7 cellular contexts compared by ENCODE assay signal in the genomic region with DNA sequence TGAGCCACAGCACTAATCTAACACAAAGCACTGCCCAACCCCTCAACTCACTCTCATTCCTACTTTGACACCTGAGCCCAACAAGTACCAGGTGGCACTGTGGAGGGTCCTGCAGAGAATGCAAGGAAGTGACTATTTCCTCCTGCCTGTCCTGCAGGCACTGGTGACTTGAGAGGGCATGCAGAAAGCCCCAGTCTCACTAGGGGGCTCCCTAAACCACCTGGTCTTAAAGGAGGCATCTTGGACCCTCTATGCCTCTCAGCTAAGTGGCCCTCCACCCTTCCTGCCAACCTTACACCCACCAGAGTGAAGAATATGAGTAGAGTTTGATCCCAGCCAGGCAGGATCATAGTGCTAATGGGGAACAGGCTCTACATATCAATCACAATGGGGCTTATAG. TPM values are rescaled to one million over a fixed set of nuclear protein-coding genes. Genes with fewer than 3 reads are reported as not detected.
DNase-seq lines count a peak whose midpoint lies in the region; ATAC-seq and TF ChIP-seq lines count a peak whose summit lies in the region.
"Had no signal": no experiment of that assay in that cellular context is flagged by ENCODE, and none has a peak within 500 bp of the region (broad histone marks: within the 10 kb centered on the region; RNA-seq: fewer than 3 reads in every experiment).

No MANE protein-coding gene starts in this region.

- H3K4me1 ChIP-seq in BLaER1 (peaks cover 37% of the 10 kb centered on the region), transverse colon (peaks cover 0 to 4% (median 1%) of the 10 kb centered on the region in 4 donors), thyroid gland (peaks cover 6 to 15% of the 10 kb centered on the region in 2 donors)

- no peak for ATAC-seq in GM21737 (IDR thresholded peaks at IDR 0.05; ENCODE audit: unreplicated experiment)

- peak overlapping the region; percentile 79 for H3K27ac ChIP-seq in BLaER1
- H3K27ac ChIP-seq in transverse colon: no peak overlapping the region
- H3K27ac ChIP-seq in thyroid gland: no peak overlapping the region

- H3K9me3 ChIP-seq in BLaER1 (no peaks in the 10 kb centered on the region), transverse colon (no peaks in the 10 kb centered on the region), thyroid gland (no peaks in the 10 kb centered on the region)

- H3K4me2 ChIP-seq in BLaER1: peak overlapping the region; percentile 69

- H3K4me3 ChIP-seq in BLaER1 (0 out of 2 replicates have a peak overlapping the region, but pooled peaks have one; percentile 2), transverse colon (no peak overlapping the region), thyroid gland (replicated peaks in 1 of 3) (no peak overlapping the region)
- H3K4me3 ChIP-seq in Jurkat, Clone E6-1 (ENCODE audit: low read length): no peak overlapping the region

- TF ChIP-seq EP300 in transverse colon (IDR thresholded peaks at IDR 0.05; ENCODE audit: low read depth): no peak

- TF ChIP-seq POLR2A in transverse colon (IDR thresholded peaks at IDR 0.05): no peak
- no peak for TF ChIP-seq POLR2A in thyroid gland (IDR thresholded peaks at IDR 0.05)

- peak overlapping the region; percentile 71; the same call in 1 of the 2 replicates for H3K9ac ChIP-seq in BLaER1

- H3K36me3 ChIP-seq in BLaER1: peaks cover 75% of the 10 kb centered on the region
- no peaks in the 10 kb centered on the region for H3K36me3 ChIP-seq in transverse colon
- no peaks in the 10 kb centered on the region for H3K36me3 ChIP-seq in thyroid gland

- in situ Hi-C loops in transverse colon (cut with MboI; ENCODE audit: low pct_ligation_motif_present in 1 of 4, low pct_unique_long_range_greater_than_20kb in 1 of 4, low sequenced_read_pairs in 3 of 4): loop anchor here in 1 of 4 donors (10.0 kb wide), 1 partner anchor 136 kb away; no protein-coding TSS in a partner anchor

- H3K27me3 ChIP-seq in BLaER1 (no peaks in the 10 kb centered on the region; the same call in 1 of the 2 replicates), transverse colon (no peaks in the 10 kb centered on the region), thyroid gland (no peaks in the 10 kb centered on the region)

- peak; percentile 43 for DNase-seq in Jurkat, Clone E6-1 (ENCODE audit: low read depth, low spot score)
- peak; percentile 73 for DNase-seq in dermis blood vessel endothelial cell
- DNase-seq in transverse colon: no peak
- DNase-seq in thyroid gland: no peak
- DNase-seq: effector CD8-positive, alpha-beta T cell had no signal

- intact Hi-C loops in transverse colon (cut with DNase I; ENCODE audit: low total_unique reads): loop anchor here (10.0 kb wide), 1 partner anchor 136 kb away; no protein-coding TSS in a partner anchor
- intact Hi-C loops in thyroid gland (cut with DNase I): loop anchor here (5.0 kb wide), 1 partner anchor 134 kb away; no protein-coding TSS in a partner anchor

- TF ChIP-seq CTCF in transverse colon (IDR thresholded peaks at IDR 0.05) (peak in 1 of 5 experiments; percentile 15), thyroid gland (IDR thresholded peaks at IDR 0.05) (peak in 1 of 6 experiments; percentile 7)

- H4K20me1 ChIP-seq in BLaER1: no peaks in the 10 kb centered on the region

RNA-seq across cellular contexts. Expression of a gene that starts 15.2 kb away (rescaled TPM):
- 38.4 TPM for polyA plus RNA-seq in Jurkat, Clone E6-1 (2012; ENCODE audit: insufficient read depth, insufficient read length)
- total RNA-seq in dermis blood vessel endothelial cell (2.0 and 3.9 TPM in 2 replicates), transverse colon (1 to 10 TPM; 1.2 to 1.7 (median 1.6) TPM), thyroid gland (1 to 10 TPM in 3 of 4 donors, under 1 TPM in 1; 0.73 to 7.0 (median 3.3) TPM)

RNA-seq across cellular contexts. Expression of a gene that starts 27.4 kb away (rescaled TPM):
- 3.9 TPM for polyA plus RNA-seq in Jurkat, Clone E6-1 (2012; ENCODE audit: insufficient read depth, insufficient read length)
- total RNA-seq in dermis blood vessel endothelial cell (44.2 and 58.5 TPM in 2 replicates), transverse colon (100 to 1,000 TPM in 1 of 4 donors, 10 to 100 TPM in 3; 77.5 to 112 (median 94.0) TPM), thyroid gland (10 to 100 TPM; 50.1 to 87.5 (median 69.3) TPM)

RNA-seq across cellular contexts. Expression of a gene that starts 28.6 kb away (rescaled TPM):
- polyA plus RNA-seq in Jurkat, Clone E6-1 (2012; ENCODE audit: insufficient read depth, insufficient read length): 25.5 TPM
- total RNA-seq in dermis blood vessel endothelial cell (not detected in 2 replicates), transverse colon (under 1 TPM in 1 of 4 donors, not detected in 3; 0.14 TPM), thyroid gland (not detected)

RNA-seq across cellular contexts. Expression of a gene that starts 38.1 kb away (rescaled TPM):
- polyA plus RNA-seq in Jurkat, Clone E6-1 (2012; ENCODE audit: insufficient read depth, insufficient read length): 3.4 TPM
- 14.0 and 28.8 TPM in 2 replicates for total RNA-seq in dermis blood vessel endothelial cell
- 1 to 10 TPM in 2 of 4 donors, not detected in 2; 1.4 to 1.5 TPM for total RNA-seq in transverse colon
- 1 to 10 TPM; 3.1 to 7.3 (median 5.6) TPM for total RNA-seq in thyroid gland

RNA-seq across cellular contexts. Expression of a gene that starts 41.5 kb away (rescaled TPM):
- polyA plus RNA-seq in Jurkat, Clone E6-1 (2012; ENCODE audit: insufficient read depth, insufficient read length): not detected
- not detected in 2 replicates for total RNA-seq in dermis blood vessel endothelial cell
- not detected for total RNA-seq in transverse colon
- total RNA-seq in thyroid gland: not detected

Comparison
In these comparisons a context has a peak if more than half of its experiments do, and no peak if none do; other contexts are left out.
1. DNase-seq: peak in Jurkat, Clone E6-1 (single experiment) and dermis blood vessel endothelial cell (single experiment); none in transverse colon (single experiment) and thyroid gland (0 of 2).